In the genomic region with DNA sequence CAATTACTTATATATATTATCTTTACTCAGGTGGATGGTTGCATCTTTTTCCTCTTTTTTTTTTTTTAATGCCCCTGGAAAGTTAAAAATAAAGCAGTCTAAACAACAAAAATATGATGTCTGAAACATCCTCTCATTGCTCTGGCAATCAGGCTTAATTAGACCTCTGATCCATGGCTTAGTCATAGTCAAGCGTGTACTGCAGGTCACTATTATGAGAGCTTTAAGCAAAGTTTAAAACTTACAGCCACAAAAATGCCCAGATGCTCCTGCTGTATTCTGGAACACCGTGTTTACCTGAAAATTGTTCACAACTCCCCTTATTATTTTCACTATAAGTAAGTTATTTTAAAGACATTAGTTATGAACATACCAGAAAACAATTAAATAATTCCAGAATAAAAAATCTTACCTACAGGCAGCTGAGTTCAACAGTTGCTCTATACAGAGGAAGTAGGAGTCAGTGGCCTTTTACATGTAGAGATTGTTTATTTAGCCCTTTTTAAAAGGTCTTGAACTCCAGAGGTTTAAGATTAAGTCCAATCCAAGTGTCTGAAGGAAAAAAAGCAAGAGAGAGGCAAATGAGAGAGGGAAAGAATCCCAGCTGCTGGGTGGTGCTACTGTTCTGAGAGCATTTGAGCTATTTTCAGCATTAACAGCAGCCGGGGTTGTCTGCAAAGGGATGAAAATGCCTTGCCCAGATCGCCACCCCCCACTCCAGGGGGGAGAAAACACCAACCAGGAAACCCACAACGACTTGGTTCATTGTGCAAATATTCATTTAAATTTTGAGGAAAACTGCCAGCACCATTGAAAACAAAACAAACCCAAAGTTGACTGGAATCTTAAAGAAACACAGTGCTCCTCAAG, we compare ENCODE assay signal across 12 cellular contexts. TPM values are rescaled to one million over a fixed set of nuclear protein-coding genes. Genes with fewer than 3 reads are reported as not detected.
DNase-seq lines count a peak whose midpoint lies in the region; ATAC-seq and TF ChIP-seq lines count a peak whose summit lies in the region.
"Had no signal": no experiment of that assay in that cellular context is flagged by ENCODE, and none has a peak within 500 bp of the region (broad histone marks: within the 10 kb centered on the region; RNA-seq: fewer than 3 reads in every experiment).

No MANE protein-coding gene starts in this region.

- TF ChIP-seq CTCF in Calu3 (IDR thresholded peaks at IDR 0.05; ENCODE audit: unreplicated experiment) (no peak), adrenal gland (IDR thresholded peaks at IDR 0.05) (no peak), heart right ventricle (IDR thresholded peaks at IDR 0.05) (peak in 1 of 9 donors; percentile 14), progenitor cell of endocrine pancreas (IDR thresholded peaks at IDR 0.05; ENCODE audit: unreplicated experiment) (no peak), GM13977 (IDR thresholded peaks at IDR 0.05; ENCODE audit: extremely low read depth, insufficient read depth, missing control alignments) (no peak)

- H3K36me3 ChIP-seq in adrenal gland (replicated peaks in 1 of 2) (no peaks in the 10 kb centered on the region), heart right ventricle (peaks cover 0 to 6% (median 0%) of the 10 kb centered on the region in 9 donors)
- H3K36me3 ChIP-seq: HAP-1 had no signal

- CTCF ChIA-PET in Calu3 (lab: Charles Lee), result interaction anchor here (0.5 to 0.7 kb wide), 2 partner anchors 16 to 346 kb away, joined by 3 read pairs; no protein-coding TSS in a partner anchor

- H3K27ac Mint-ChIP-seq in Calu3 (ENCODE audit: unreplicated experiment) (peak overlapping the region; percentile 51), progenitor cell of endocrine pancreas (peak overlapping the region; percentile 63)
- H3K27ac Mint-ChIP-seq: activated CD8-positive, alpha-beta memory T cell treated with anti-CD3 and anti-CD28 coated beads, Interleukin-2, amount 10 ng/mL, durations not matched to agents 7 days and 5 days had no signal

- TF ChIP-seq POLR2A in adrenal gland (IDR thresholded peaks at IDR 0.05), result peak in 1 of 2 donors; percentile 75

- in situ Hi-C loops in GM13977 (cut with MboI; ENCODE audit: low pct_unique_long_range_greater_than_20kb, low sequenced_read_pairs, unreplicated experiment), result no loop called here

- H3K27me3 ChIP-seq in adrenal gland (no peaks in the 10 kb centered on the region), heart right ventricle (no peaks in the 10 kb centered on the region)

- DNase-seq in Calu3, result peak; percentile 49
- DNase-seq in adrenal gland, result peak; percentile 63 to 84 (median 71)
- peak in 1 of 2 donors; percentile 48 for DNase-seq in heart right ventricle
- DNase-seq in progenitor cell of endocrine pancreas (ENCODE audit: low spot score, unreplicated experiment), result no peak
- DNase-seq in GM13977 (ENCODE audit: low spot score), result no peak
- DNase-seq: activated CD8-positive, alpha-beta memory T cell treated with anti-CD3 and anti-CD28 coated beads, Interleukin-2, amount 10 ng/mL, durations not matched to agents 7 days and 5 days; DND-41; NCI-H1930 had no signal

- H3K36me3 Mint-ChIP-seq in Calu3 (ENCODE audit: insufficient read depth, unreplicated experiment) (peaks cover 4% of the 10 kb centered on the region), progenitor cell of endocrine pancreas (ENCODE audit: insufficient read depth) (peaks cover 14% of the 10 kb centered on the region)
- H3K36me3 Mint-ChIP-seq: activated CD8-positive, alpha-beta memory T cell treated with anti-CD3 and anti-CD28 coated beads, Interleukin-2, amount 10 ng/mL, durations not matched to agents 7 days and 5 days had no signal

- H3K4me3 Mint-ChIP-seq in Calu3 (ENCODE audit: low read depth, unreplicated experiment) (peak overlapping the region; percentile 8), progenitor cell of endocrine pancreas (ENCODE audit: low read depth) (no peak overlapping the region)
- H3K4me3 Mint-ChIP-seq: activated CD8-positive, alpha-beta memory T cell treated with anti-CD3 and anti-CD28 coated beads, Interleukin-2, amount 10 ng/mL, durations not matched to agents 7 days and 5 days had no signal

- TSS peak; percentile 29 for BruUV-seq in Calu3 (replicated peaks; lab: Mats Ljungman, UMichigan)

- H3K9me3 ChIP-seq in adrenal gland (replicated peaks in 1 of 3) (no peaks in the 10 kb centered on the region), heart right ventricle (peaks cover 0 to 7% (median 0%) of the 10 kb centered on the region in 11 donors)
- H3K9me3 ChIP-seq: HAP-1 had no signal

- intact Hi-C loops in Calu3 (cut with micrococcal nuclease; ENCODE audit: unreplicated experiment), result no loop called here
- intact Hi-C loops in adrenal gland (cut with DNase I), result no loop called here
- intact Hi-C loops in heart right ventricle (cut with DNase I), result loop anchor here in 4 of 10 donors (10.0 kb wide), 3 partner anchors 120 to 250 kb away; no protein-coding TSS in a partner anchor

- H3K4me1 ChIP-seq in adrenal gland (replicated peaks in 1 of 2), result peaks cover 15 to 49% of the 10 kb centered on the region in 2 donors
- H3K4me1 ChIP-seq in heart right ventricle, result peaks cover 0 to 89% (median 44%) of the 10 kb centered on the region in 9 donors

- ATAC-seq in heart right ventricle (peak in 5 of 8 donors; percentile 27 to 60 (median 41)), HG03108 (IDR thresholded peaks at IDR 0.05; ENCODE audit: unreplicated experiment) (no peak), GM19023 (IDR thresholded peaks at IDR 0.05; ENCODE audit: unreplicated experiment) (no peak), GM18498 (IDR thresholded peaks at IDR 0.05; ENCODE audit: unreplicated experiment) (no peak)
- ATAC-seq: activated CD8-positive, alpha-beta memory T cell treated with anti-CD3 and anti-CD28 coated beads, Interleukin-2, amount 10 ng/mL, durations not matched to agents 7 days and 5 days had no signal

- H3K4me1 Mint-ChIP-seq in Calu3 (ENCODE audit: low read depth, unreplicated experiment) (peaks cover 28% of the 10 kb centered on the region), progenitor cell of endocrine pancreas (ENCODE audit: low read depth) (peaks cover 31% of the 10 kb centered on the region)
- H3K4me1 Mint-ChIP-seq: activated CD8-positive, alpha-beta memory T cell treated with anti-CD3 and anti-CD28 coated beads, Interleukin-2, amount 10 ng/mL, durations not matched to agents 7 days and 5 days had no signal

- H3K27me3 Mint-ChIP-seq in Calu3 (ENCODE audit: unreplicated experiment) (no peaks in the 10 kb centered on the region), progenitor cell of endocrine pancreas (no peaks in the 10 kb centered on the region)

- H3K27ac ChIP-seq in adrenal gland, result peak overlapping the region; percentile 22 to 90 (median 85)
- peak overlapping the region; percentile 65 to 93 (median 80) for H3K27ac ChIP-seq in heart right ventricle

- H3K9me3 Mint-ChIP-seq in Calu3 (ENCODE audit: low read depth, unreplicated experiment), result no peaks in the 10 kb centered on the region
- no peaks in the 10 kb centered on the region for H3K9me3 Mint-ChIP-seq in progenitor cell of endocrine pancreas (ENCODE audit: low read depth)

- H3K4me3 ChIP-seq in adrenal gland (peak overlapping the region in 2 of 4 donors; percentile 31 to 46), heart right ventricle (peak overlapping the region; percentile 1 to 50 (median 44))
- H3K4me3 ChIP-seq: HAP-1 had no signal

- WGBS in adrenal gland, 4 donors, result 5 to 10% (median 8%) methylated on average over 5 of the region's 5 CpGs
- WGBS in heart right ventricle, 2 donors, result 7 to 8% methylated on average over 5 of the region's 5 CpGs

RNA-seq across cellular contexts. Expression of a gene that starts 36.9 kb away (rescaled TPM):
- total RNA-seq in Calu3 (2022) (37.2 and 52.8 TPM in 2 replicates), adrenal gland (100 to 1,000 TPM; 462 to 875 (median 657) TPM), heart right ventricle (1,000 to 10,000 TPM in 8 of 10 donors, 100 to 1,000 TPM in 2; 975 to 3,169 (median 1,932) TPM), progenitor cell of endocrine pancreas (92.6 and 94.2 TPM in 2 replicates)
- polyA plus RNA-seq in adrenal gland (100 to 1,000 TPM; 129 to 542 (median 186) TPM), heart right ventricle (100 to 1,000 TPM; 175 to 259 TPM)
- total RNA-seq: activated CD8-positive, alpha-beta memory T cell treated with anti-CD3 and anti-CD28 coated beads, Interleukin-2, amount 10 ng/mL, durations not matched to agents 7 days and 5 days had no signal

Comparison
In these comparisons a context has a peak if more than half of its experiments do, and no peak if none do; other contexts are left out.
1. DNase-seq: peak in Calu3 (single experiment) and adrenal gland (7 of 7); none in progenitor cell of endocrine pancreas (single experiment) and GM13977 (single experiment).
2. ATAC-seq: peak in heart right ventricle (5 of 8); none in HG03108 (single experiment), GM19023 (single experiment) and GM18498 (single experiment).